19 cellular contexts compared by ENCODE assay signal in the genomic region with DNA sequence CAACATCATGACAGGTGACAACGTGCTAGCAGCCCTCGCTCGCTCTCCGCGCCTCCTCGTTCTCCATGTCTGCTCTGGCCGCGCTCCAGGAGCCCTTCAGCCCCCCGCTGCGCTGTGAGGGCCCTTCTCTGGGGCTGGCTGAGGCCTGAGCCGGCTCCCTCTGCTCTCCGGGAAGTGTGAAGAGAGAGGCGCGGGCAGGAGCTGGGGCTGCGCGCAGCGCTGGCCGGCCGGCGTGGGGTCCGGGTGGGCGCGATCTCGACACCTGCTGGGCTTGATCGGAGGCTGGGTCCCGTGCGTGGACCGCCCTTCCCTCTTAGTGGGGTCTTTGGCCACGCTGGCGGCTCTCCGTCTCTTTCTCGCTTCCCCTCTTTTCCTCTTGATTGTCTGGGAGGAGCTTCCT.
"Had no signal": no experiment of that assay in that cellular context is flagged by ENCODE, and none has a peak within 500 bp of the region (broad histone marks: within the 10 kb centered on the region; RNA-seq: fewer than 3 reads in every experiment).

No MANE protein-coding gene starts in this region.

- H3K4me1 ChIP-seq: adrenal gland, body of pancreas, heart left ventricle, left lung, suprapubic skin, tibial nerve had no signal

- H3K4me3 ChIP-seq: adrenal gland, body of pancreas, cardiac muscle cell, heart left ventricle, left lung, lung, mucosa of descending colon, suprapubic skin, tibial nerve had no signal

- H3K27ac ChIP-seq: adrenal gland, body of pancreas, cardiac muscle cell, heart left ventricle, left lung, suprapubic skin, tibial nerve had no signal

- DNase-seq: activated CD4-positive, alpha-beta T cell treated with anti-CD3 and anti-CD28 coated beads, Interleukin-2, amount 50 U/mL, for 1 hour; activated CD8-positive, alpha-beta T cell treated with anti-CD3 and anti-CD28 coated beads for 36 hours; activated naive CD4-positive, alpha-beta T cell treated with anti-CD3 and anti-CD28 coated beads for 36 hours; activated naive CD8-positive, alpha-beta T cell treated with anti-CD3 and anti-CD28 coated beads for 36 hours; activated T-cell treated with anti-CD3 and anti-CD28 coated beads, Interleukin-2, amount 50 U/mL, for 48 hours; adrenal gland; body of pancreas; endodermal cell; foreskin fibroblast; hypothalamus; stimulated activated naive CD4-positive, alpha-beta T cell; T-helper 2 cell had no signal

- H3K9me3 ChIP-seq: adrenal gland, body of pancreas, heart left ventricle, mucosa of descending colon had no signal

- H3K27me3 ChIP-seq: adrenal gland, body of pancreas, cardiac muscle cell, heart left ventricle, left lung, suprapubic skin, tibial nerve had no signal

- H3K36me3 ChIP-seq: adrenal gland, cardiac muscle cell, heart left ventricle, left lung, suprapubic skin, tibial nerve had no signal
